Comparison of ENCODE assay signal across 30 cellular contexts in genomic region chr2:138766464-138766863, GRCh38. TPM values are rescaled to one million over a fixed set of nuclear protein-coding genes. Genes with fewer than 3 reads are reported as not detected.
"Had no signal": no experiment of that assay in that cellular context is flagged by ENCODE, and none has a peak within 500 bp of the region (broad histone marks: within the 10 kb centered on the region; RNA-seq: fewer than 3 reads in every experiment).

No MANE protein-coding gene starts in this region.

- H3K4me3 ChIP-seq: ascending aorta, breast epithelium, cardiac muscle cell, colonic mucosa, gastrocnemius medialis, heart left ventricle had no signal

- H3K36me3 ChIP-seq: ascending aorta, breast epithelium, cardiac muscle cell, colonic mucosa, gastrocnemius medialis, heart left ventricle had no signal

- DNase-seq: activated CD4-positive, alpha-beta memory T cell treated with anti-CD3 and anti-CD28 coated beads for 36 hours; activated CD4-positive, alpha-beta T cell treated with anti-CD3 and anti-CD28 coated beads for 36 hours; activated CD4-positive, alpha-beta T cell treated with anti-CD3 and anti-CD28 coated beads, Interleukin-2, amount 10 ng/mL, durations not matched to agents 24 days and 14 days; activated CD4-positive, CD25-positive, alpha-beta regulatory T cell; activated CD4-positive, CD25-positive, alpha-beta regulatory T cell treated with anti-CD3 and anti-CD28 coated beads, Interleukin-2, amount 50 U/mL, for 72 hours; activated CD8-positive, alpha-beta memory T cell treated with anti-CD3 and anti-CD28 coated beads, Interleukin-2, amount 50 U/mL, for 48 hours; activated gamma-delta T cell; activated naive CD4-positive, alpha-beta T cell; activated naive CD4-positive, alpha-beta T cell treated with anti-CD3 and anti-CD28 coated beads, Interleukin-2, amount 10 ng/mL, durations not matched to agents 7 days and 5 days; activated naive CD8-positive, alpha-beta T cell treated with anti-CD3 and anti-CD28 coated beads, Interleukin-2, amount 10 ng/mL, durations not matched to agents 7 days and 5 days; activated T-cell treated with anti-CD3 and anti-CD28 coated beads for 4 hours; activated T-cell treated with anti-CD3 and anti-CD28 coated beads, Interleukin-2, amount 50 U/mL, for 24 hours; activated T-cell treated with anti-CD3 and anti-CD28 coated beads, Interleukin-2, amount 50 U/mL, for 72 hours; central memory CD4-positive, alpha-beta T cell; cerebellar nuclear complex; colonic mucosa; effector CD8-positive, alpha-beta T cell; foreskin keratinocyte; gastrocnemius medialis; glutamatergic neuron; heart left ventricle; T-helper 2 cell had no signal

- H3K9me3 ChIP-seq: ascending aorta, breast epithelium, colonic mucosa, gastrocnemius medialis, heart left ventricle had no signal

- H3K4me1 Mint-ChIP-seq: activated CD4-positive, alpha-beta T cell treated with anti-CD3 and anti-CD28 coated beads for 36 hours; activated CD4-positive, alpha-beta T cell treated with anti-CD3 and anti-CD28 coated beads, Interleukin-2, amount 10 ng/mL, durations not matched to agents 24 days and 14 days; activated naive CD4-positive, alpha-beta T cell treated with anti-CD3 and anti-CD28 coated beads, Interleukin-2, amount 10 ng/mL, durations not matched to agents 7 days and 5 days; activated naive CD8-positive, alpha-beta T cell treated with anti-CD3 and anti-CD28 coated beads, Interleukin-2, amount 10 ng/mL, durations not matched to agents 7 days and 5 days had no signal

- H3K27me3 Mint-ChIP-seq: activated naive CD4-positive, alpha-beta T cell treated with anti-CD3 and anti-CD28 coated beads, Interleukin-2, amount 10 ng/mL, durations not matched to agents 7 days and 5 days; brain had no signal

- H3K36me3 Mint-ChIP-seq: activated CD4-positive, alpha-beta memory T cell treated with anti-CD3 and anti-CD28 coated beads for 36 hours; activated naive CD4-positive, alpha-beta T cell treated with anti-CD3 and anti-CD28 coated beads, Interleukin-2, amount 10 ng/mL, durations not matched to agents 7 days and 5 days; activated naive CD4-positive, alpha-beta T cell treated with anti-CD3 and anti-CD28 coated beads, Interleukin-2, amount 50 U/mL, for 72 hours; activated naive CD8-positive, alpha-beta T cell treated with anti-CD3 and anti-CD28 coated beads, Interleukin-2, amount 10 ng/mL, durations not matched to agents 7 days and 5 days; brain had no signal

- H3K4me1 ChIP-seq: ascending aorta, breast epithelium, colonic mucosa, foreskin keratinocyte, gastrocnemius medialis, heart left ventricle had no signal

- H3K27ac Mint-ChIP-seq: activated CD4-positive, alpha-beta memory T cell treated with anti-CD3 and anti-CD28 coated beads for 36 hours; activated CD4-positive, alpha-beta T cell treated with anti-CD3 and anti-CD28 coated beads for 36 hours; activated CD4-positive, alpha-beta T cell treated with anti-CD3 and anti-CD28 coated beads, Interleukin-2, amount 10 ng/mL, durations not matched to agents 24 days and 14 days; activated naive CD4-positive, alpha-beta T cell treated with anti-CD3 and anti-CD28 coated beads, Interleukin-2, amount 10 ng/mL, durations not matched to agents 7 days and 5 days; activated naive CD4-positive, alpha-beta T cell treated with anti-CD3 and anti-CD28 coated beads, Interleukin-2, amount 50 U/mL, for 72 hours; activated naive CD8-positive, alpha-beta T cell treated with anti-CD3 and anti-CD28 coated beads, Interleukin-2, amount 10 ng/mL, durations not matched to agents 7 days and 5 days; activated T-cell treated with anti-CD3 and anti-CD28 coated beads, Interleukin-2, amount 50 U/mL, for 24 hours; activated T-cell treated with anti-CD3 and anti-CD28 coated beads, Interleukin-2, amount 50 U/mL, for 72 hours had no signal

- H3K27ac ChIP-seq: ascending aorta, breast epithelium, cardiac muscle cell, colonic mucosa, foreskin keratinocyte, gastrocnemius medialis, heart left ventricle had no signal

- H3K27me3 ChIP-seq: ascending aorta, breast epithelium, cardiac muscle cell, colonic mucosa, foreskin keratinocyte, gastrocnemius medialis had no signal

- H3K4me3 Mint-ChIP-seq: activated CD4-positive, alpha-beta memory T cell treated with anti-CD3 and anti-CD28 coated beads for 36 hours; activated CD4-positive, alpha-beta T cell treated with anti-CD3 and anti-CD28 coated beads for 36 hours; activated CD4-positive, alpha-beta T cell treated with anti-CD3 and anti-CD28 coated beads, Interleukin-2, amount 10 ng/mL, durations not matched to agents 24 days and 14 days; activated naive CD4-positive, alpha-beta T cell treated with anti-CD3 and anti-CD28 coated beads, Interleukin-2, amount 10 ng/mL, durations not matched to agents 7 days and 5 days; activated naive CD8-positive, alpha-beta T cell treated with anti-CD3 and anti-CD28 coated beads, Interleukin-2, amount 10 ng/mL, durations not matched to agents 7 days and 5 days; activated T-cell treated with anti-CD3 and anti-CD28 coated beads, Interleukin-2, amount 50 U/mL, for 24 hours; activated T-cell treated with anti-CD3 and anti-CD28 coated beads, Interleukin-2, amount 50 U/mL, for 72 hours; brain had no signal

- H3K9me3 Mint-ChIP-seq: activated CD4-positive, alpha-beta memory T cell treated with anti-CD3 and anti-CD28 coated beads for 36 hours; activated CD4-positive, alpha-beta T cell treated with anti-CD3 and anti-CD28 coated beads, Interleukin-2, amount 10 ng/mL, durations not matched to agents 24 days and 14 days; activated naive CD4-positive, alpha-beta T cell treated with anti-CD3 and anti-CD28 coated beads, Interleukin-2, amount 10 ng/mL, durations not matched to agents 7 days and 5 days; activated naive CD4-positive, alpha-beta T cell treated with anti-CD3 and anti-CD28 coated beads, Interleukin-2, amount 50 U/mL, for 72 hours; activated naive CD8-positive, alpha-beta T cell treated with anti-CD3 and anti-CD28 coated beads, Interleukin-2, amount 10 ng/mL, durations not matched to agents 7 days and 5 days; activated T-cell treated with anti-CD3 and anti-CD28 coated beads, Interleukin-2, amount 50 U/mL, for 24 hours; activated T-cell treated with anti-CD3 and anti-CD28 coated beads, Interleukin-2, amount 50 U/mL, for 72 hours; brain had no signal

RNA-seq across cellular contexts. Expression of gene NXPH2, which starts 13.7 kb away (rescaled TPM):
- total RNA-seq: activated CD4-positive, alpha-beta memory T cell treated with anti-CD3 and anti-CD28 coated beads for 36 hours; activated CD4-positive, alpha-beta T cell treated with anti-CD3 and anti-CD28 coated beads for 36 hours; activated CD4-positive, alpha-beta T cell treated with anti-CD3 and anti-CD28 coated beads, Interleukin-2, amount 10 ng/mL, durations not matched to agents 24 days and 14 days; activated naive CD4-positive, alpha-beta T cell treated with anti-CD3 and anti-CD28 coated beads, Interleukin-2, amount 50 U/mL, for 72 hours; activated naive CD8-positive, alpha-beta T cell treated with anti-CD3 and anti-CD28 coated beads, Interleukin-2, amount 10 ng/mL, durations not matched to agents 7 days and 5 days; activated T-cell treated with anti-CD3 and anti-CD28 coated beads, Interleukin-2, amount 50 U/mL, for 72 hours; ascending aorta; breast epithelium; colonic mucosa; dermis microvascular lymphatic vessel endothelial cell; esophagus mucosa; foreskin keratinocyte; gastrocnemius medialis; T-helper 1 cell treated with Interleukin-12 subunit alpha and Interleukin-12 subunit beta and Interleukin-4 antibody, amounts not matched to agents 30 ng/mL and 1 ng/mL, for 36 hours had no signal
- polyA plus RNA-seq: foreskin keratinocyte, heart left ventricle had no signal
